18 cellular contexts compared by ENCODE assay signal in genomic region chr9:89638897-89639296, GRCh38. TPM values are rescaled to one million over a fixed set of nuclear protein-coding genes. Genes with fewer than 3 reads are reported as not detected.
A peak's percentile ranks its signal among the peaks of the same experiment; 100 is the strongest.
DNase-seq lines count a peak whose midpoint lies in the region; ATAC-seq and TF ChIP-seq lines count a peak whose summit lies in the region.
"Had no signal": no experiment of that assay in that cellular context is flagged by ENCODE, and none has a peak within 500 bp of the region (broad histone marks: within the 10 kb centered on the region; RNA-seq: fewer than 3 reads in every experiment).

No MANE protein-coding gene starts in this region.

- H3K36me3 ChIP-seq in rectal smooth muscle tissue (ENCODE audit: control insufficient read depth, insufficient read depth, low read length) (no peaks in the 10 kb centered on the region), upper lobe of left lung (no peaks in the 10 kb centered on the region)
- H3K36me3 ChIP-seq: tibial nerve had no signal

- H3K27me3 ChIP-seq in dorsolateral prefrontal cortex (no peaks in the 10 kb centered on the region), right cardiac atrium (ENCODE audit: control insufficient read depth, insufficient read depth) (no peaks in the 10 kb centered on the region), rectal smooth muscle tissue (ENCODE audit: control insufficient read depth, insufficient read depth, low read length) (no peaks in the 10 kb centered on the region), upper lobe of left lung (no peaks in the 10 kb centered on the region)
- H3K27me3 ChIP-seq: tibial nerve had no signal

- peaks cover 12% of the 10 kb centered on the region for H3K4me1 ChIP-seq in right cardiac atrium (ENCODE audit: control insufficient read depth, insufficient read depth, low read length)
- H3K4me1 ChIP-seq in rectal smooth muscle tissue (ENCODE audit: control insufficient read depth, insufficient read depth, low read length), result peaks cover 9% of the 10 kb centered on the region
- H3K4me1 ChIP-seq in upper lobe of left lung, result peaks cover 23 to 40% (median 32%) of the 10 kb centered on the region in 4 donors
- H3K4me1 ChIP-seq: parathyroid adenoma had no signal

- TF ChIP-seq POLR2A in upper lobe of left lung (IDR thresholded peaks at IDR 0.05), result no peak

- DNase-seq in dorsolateral prefrontal cortex (no peak), right cardiac atrium (no peak), upper lobe of left lung (no peak), HuH-7 (ENCODE audit: low spot score) (no peak)
- DNase-seq: activated CD4-positive, alpha-beta T cell treated with anti-CD3 and anti-CD28 coated beads for 36 hours; activated T-cell treated with anti-CD3 and anti-CD28 coated beads, Interleukin-2, amount 50 U/mL, for 72 hours; NCI-H1417 treated with DMSO at 0.1 percent for 48 hours; NCI-H2107; stimulated activated naive B cell treated with anti-CD40 and anti-IgM and Interleukin-4, amounts not matched to agents 10 μg/mL and 1 μg/mL and 100 μg/mL, for 72 hours had no signal

- H3K9me3 ChIP-seq in right cardiac atrium (ENCODE audit: control insufficient read depth, low read length), result no peaks in the 10 kb centered on the region
- no peaks in the 10 kb centered on the region for H3K9me3 ChIP-seq in upper lobe of left lung
- H3K9me3 ChIP-seq: tibial nerve had no signal

- H3K9ac ChIP-seq in rectal smooth muscle tissue (ENCODE audit: low read length), result no peak overlapping the region
- H3K9ac ChIP-seq: parathyroid adenoma had no signal

- peak; percentile 3 to 9 for ATAC-seq in right cardiac atrium
- no peak for ATAC-seq in upper lobe of left lung (ENCODE audit: low FRiP score in 2 of 2)
- no peak for ATAC-seq in GM21619 (IDR thresholded peaks at IDR 0.05; ENCODE audit: unreplicated experiment)
- ATAC-seq in HG02884 (IDR thresholded peaks at IDR 0.05; ENCODE audit: unreplicated experiment), result no peak
- ATAC-seq: activated CD4-positive, alpha-beta T cell treated with anti-CD3 and anti-CD28 coated beads for 36 hours; activated T-cell treated with anti-CD3 and anti-CD28 coated beads, Interleukin-2, amount 50 U/mL, for 72 hours; natural killer cell treated with Interleukin-12 subunit alpha and Interleukin-12 subunit beta and Interleukin-15 and Interleukin-18, amount 100 ng/mL, for 72 hours; stimulated activated naive B cell treated with anti-CD40 and anti-IgM and Interleukin-4, amounts not matched to agents 10 μg/mL and 1 μg/mL and 100 μg/mL, for 72 hours had no signal

- H3K4me3 ChIP-seq in dorsolateral prefrontal cortex, result no peak overlapping the region
- no peak overlapping the region for H3K4me3 ChIP-seq in right cardiac atrium (ENCODE audit: low read length)
- H3K4me3 ChIP-seq in rectal smooth muscle tissue (ENCODE audit: low read length), result no peak overlapping the region
- H3K4me3 ChIP-seq in upper lobe of left lung, result no peak overlapping the region
- H3K4me3 ChIP-seq: smooth muscle cell had no signal

- H3K27ac ChIP-seq in dorsolateral prefrontal cortex, result peak overlapping the region in 31 of 59 donors; percentile 5 to 81 (median 53)
- H3K27ac ChIP-seq in right cardiac atrium (ENCODE audit: low read length), result peak overlapping the region; percentile 83
- peak overlapping the region; percentile 88 for H3K27ac ChIP-seq in rectal smooth muscle tissue (ENCODE audit: low read depth, low read length)
- peak overlapping the region in 3 of 4 donors; percentile 68 to 84 (median 72) for H3K27ac ChIP-seq in upper lobe of left lung
- H3K27ac ChIP-seq: parathyroid adenoma had no signal

- 68% methylated on average over 5 of the region's 5 CpGs for WGBS in right cardiac atrium
- 90 to 95% methylated on average over 4 to 5 of the region's 5 CpGs for WGBS in upper lobe of left lung, 2 donors

- intact Hi-C loops in dorsolateral prefrontal cortex (cut with DNase I), result no loop called here
- intact Hi-C loops in right cardiac atrium (cut with DNase I), result no loop called here

- no peak for TF ChIP-seq CTCF in dorsolateral prefrontal cortex (IDR thresholded peaks at IDR 0.05 in 54 of 56, conservative IDR thresholded peaks at IDR 0.05 in 2 of 56; ENCODE audit: low read depth in 1 of 56, partially characterized antibody in 56 of 56)
- no peak for TF ChIP-seq CTCF in upper lobe of left lung (IDR thresholded peaks at IDR 0.05)

- no peak for TF ChIP-seq EP300 in upper lobe of left lung (IDR thresholded peaks at IDR 0.05)

RNA-seq across cellular contexts. Expression of gene GADD45G, which starts 34.1 kb away (rescaled TPM):
- total RNA-seq in dorsolateral prefrontal cortex, result 10 to 100 TPM in 73 of 120 experiments, 1 to 10 TPM in 47; 2.4 to 44.3 (median 11.7) TPM
- 100 to 1,000 TPM in 2 of 4 donors, 10 to 100 TPM in 2; 27.6 to 133 (median 69.8) TPM for total RNA-seq in right cardiac atrium
- polyA plus RNA-seq in right cardiac atrium, result 157 TPM
- total RNA-seq in upper lobe of left lung, result 10 to 100 TPM; 12.6 to 46.1 (median 20.1) TPM
- total RNA-seq: MCF 10A, SK-MEL-5 had no signal

Comparison
In these comparisons a context has a peak if more than half of its experiments do, and no peak if none do; other contexts are left out.
1. ATAC-seq: peak in right cardiac atrium (2 of 2); none in upper lobe of left lung (0 of 2), GM21619 (single experiment) and HG02884 (single experiment).
2. Peak in every context shown above with its lines, with median percentiles within 50 percentile points of each other: H3K27ac ChIP-seq.